24 cellular contexts compared by ENCODE assay signal in genomic region chr2:26533661-26534060, GRCh38. TPM values are rescaled to one million over a fixed set of nuclear protein-coding genes. Genes with fewer than 3 reads are reported as not detected.
"Had no signal": no experiment of that assay in that cellular context is flagged by ENCODE, and none has a peak within 500 bp of the region (broad histone marks: within the 10 kb centered on the region; RNA-seq: fewer than 3 reads in every experiment).

No MANE protein-coding gene starts in this region.

- H3K4me1 ChIP-seq: foreskin keratinocyte, left lung, prostate gland, testis, vagina had no signal

- H3K4me3 ChIP-seq: left lung, prostate gland, skin epidermis, testis, vagina had no signal

- H3K27ac ChIP-seq: foreskin keratinocyte, left lung, prostate gland, skin epidermis, testis, vagina had no signal

- H3K27me3 ChIP-seq: left lung, testis, vagina had no signal

- H3K9me3 ChIP-seq: left lung, prostate gland, testis, vagina had no signal

- DNase-seq: activated CD4-positive, alpha-beta T cell treated with anti-CD3 and anti-CD28 coated beads for 36 hours; activated CD4-positive, alpha-beta T cell treated with anti-CD3 and anti-CD28 coated beads, Interleukin-2, amount 50 U/mL, for 4 hours; activated CD8-positive, alpha-beta memory T cell treated with anti-CD3 and anti-CD28 coated beads for 24 hours; activated CD8-positive, alpha-beta memory T cell treated with anti-CD3 and anti-CD28 coated beads, Interleukin-2, amount 50 U/mL, for 4 hours; activated naive CD4-positive, alpha-beta T cell treated with anti-CD3 and anti-CD28 coated beads, Interleukin-2, amount 10 ng/mL, durations not matched to agents 7 days and 5 days; activated naive CD8-positive, alpha-beta T cell treated with anti-CD3 and anti-CD28 coated beads, Interleukin-2, amount 50 U/mL, for 24 hours; activated T-cell treated with anti-CD3 and anti-CD28 coated beads, Interleukin-2, amount 50 U/mL, for 48 hours; anterior cingulate cortex; caudate nucleus; effector CD8-positive, alpha-beta T cell; foreskin keratinocyte; kidney glomerular epithelial cell; naive thymus-derived CD8-positive, alpha-beta T cell; stimulated activated CD4-positive, alpha-beta T cell treated with anti-CD3 and anti-CD28 coated beads, Interleukin-2, amount 100 ng/mL, for 24 hours; T1000; testis; trophoblast cell had no signal

- ATAC-seq: activated CD4-positive, alpha-beta T cell treated with anti-CD3 and anti-CD28 coated beads for 36 hours; activated naive CD8-positive, alpha-beta T cell treated with anti-CD3 and anti-CD28 coated beads, Interleukin-2, amount 50 U/mL, for 24 hours; foreskin keratinocyte; left lung; naive thymus-derived CD8-positive, alpha-beta T cell; stimulated activated effector memory CD8-positive, alpha-beta T cell treated with anti-CD3 and anti-CD28 coated beads, Interleukin-12 subunit alpha, Interleukin-12 subunit beta, amount 100 ng/mL, for 72 hours; WTC11 had no signal

- H3K36me3 ChIP-seq: left lung, prostate gland, vagina had no signal

RNA-seq across cellular contexts. Expression of gene OTOF, which starts 55.7 kb away (rescaled TPM):
- total RNA-seq: foreskin keratinocyte, osteocyte had no signal
- polyA plus RNA-seq: foreskin keratinocyte had no signal
